ENCODE assay signal across 25 cellular contexts in the genomic region with DNA sequence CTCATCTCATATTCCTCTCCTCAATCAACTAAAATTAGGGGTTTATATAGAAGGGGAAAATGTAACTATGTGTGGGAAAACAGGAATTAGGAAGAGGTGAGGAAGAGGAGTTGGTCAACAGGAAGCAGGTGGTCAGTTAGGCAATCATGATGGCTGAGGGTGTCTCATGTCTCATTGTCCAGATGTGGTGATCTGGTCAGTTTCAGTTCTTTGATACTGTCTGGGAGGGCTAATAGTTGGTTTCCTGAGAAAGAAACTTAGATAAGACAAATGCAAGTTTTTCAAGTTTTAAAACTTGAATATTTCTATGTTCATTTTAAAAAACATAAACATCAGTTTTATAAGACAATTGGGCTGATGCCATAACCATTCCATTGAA.
"Had no signal": no experiment of that assay in that cellular context is flagged by ENCODE, and none has a peak within 500 bp of the region (broad histone marks: within the 10 kb centered on the region; RNA-seq: fewer than 3 reads in every experiment).

No MANE protein-coding gene starts in this region.

- H3K4me3 ChIP-seq: heart right ventricle, lung, ovary, psoas muscle, right lobe of liver, suprapubic skin, transverse colon, upper lobe of right lung, uterus had no signal

- DNase-seq: cortex of kidney; foreskin keratinocyte; glutamatergic neuron; heart right ventricle; hippocampal formation; left colon; natural killer cell; occipital lobe; ovary; posterior cingulate gyrus; right lobe of liver; small intestine; stimulated activated CD4-positive, alpha-beta T cell treated with anti-CD3 and anti-CD28 coated beads, Interleukin-15, amount 100 ng/mL, for 24 hours; stimulated activated CD4-positive, alpha-beta T cell treated with anti-CD3 and anti-CD28 coated beads, Interleukin-2, amount 100 ng/mL, for 48 hours; stimulated activated naive B cell treated with anti-CD40 and anti-IgM and Interleukin-4, amounts not matched to agents 10 μg/mL and 1 μg/mL and 100 μg/mL, for 72 hours; stimulated activated naive CD8-positive, alpha-beta T cell treated with anti-CD3 and anti-CD28 coated beads, Interleukin-15, amount 100 ng/mL, for 72 hours; transverse colon; upper lobe of right lung; uterus had no signal

- ATAC-seq: esophagus mucosa; foreskin keratinocyte; left colon; natural killer cell; right lobe of liver; stimulated activated naive B cell treated with anti-CD40 and anti-IgM and Interleukin-4, amounts not matched to agents 10 μg/mL and 1 μg/mL and 100 μg/mL, for 72 hours; stimulated activated naive CD8-positive, alpha-beta T cell treated with anti-CD3 and anti-CD28 coated beads, Interleukin-15, amount 100 ng/mL, for 72 hours; upper lobe of right lung had no signal

- H3K36me3 Mint-ChIP-seq: memory B cell; natural killer cell; stimulated activated naive B cell treated with anti-CD40 and anti-IgM and Interleukin-4, amounts not matched to agents 10 μg/mL and 1 μg/mL and 100 μg/mL, for 72 hours had no signal

- H3K36me3 ChIP-seq: heart right ventricle, ovary, right lobe of liver, suprapubic skin, transverse colon, upper lobe of right lung, uterus had no signal

- H3K27ac ChIP-seq: epithelial cell of prostate, foreskin keratinocyte, ovary, psoas muscle, right lobe of liver, suprapubic skin, transverse colon, upper lobe of right lung, uterus had no signal

- H3K27me3 Mint-ChIP-seq: memory B cell; stimulated activated naive B cell treated with anti-CD40 and anti-IgM and Interleukin-4, amounts not matched to agents 10 μg/mL and 1 μg/mL and 100 μg/mL, for 72 hours; stimulated activated naive CD8-positive, alpha-beta T cell treated with anti-CD3 and anti-CD28 coated beads, Interleukin-15, amount 100 ng/mL, for 72 hours had no signal

- H3K4me3 Mint-ChIP-seq: memory B cell; natural killer cell; stimulated activated naive B cell treated with anti-CD40 and anti-IgM and Interleukin-4, amounts not matched to agents 10 μg/mL and 1 μg/mL and 100 μg/mL, for 72 hours; stimulated activated naive CD8-positive, alpha-beta T cell treated with anti-CD3 and anti-CD28 coated beads, Interleukin-15, amount 100 ng/mL, for 72 hours had no signal

- H3K27ac Mint-ChIP-seq: memory B cell; natural killer cell; stimulated activated naive B cell treated with anti-CD40 and anti-IgM and Interleukin-4, amounts not matched to agents 10 μg/mL and 1 μg/mL and 100 μg/mL, for 72 hours; stimulated activated naive CD8-positive, alpha-beta T cell treated with anti-CD3 and anti-CD28 coated beads, Interleukin-15, amount 100 ng/mL, for 72 hours had no signal

- H3K4me1 ChIP-seq: foreskin keratinocyte, heart right ventricle, psoas muscle, right lobe of liver, suprapubic skin, transverse colon, upper lobe of right lung, uterus had no signal

- H3K27me3 ChIP-seq: foreskin keratinocyte, heart right ventricle, ovary, right lobe of liver, suprapubic skin, transverse colon, upper lobe of right lung, uterus had no signal

- H3K9me3 ChIP-seq: ovary, right lobe of liver, suprapubic skin, upper lobe of right lung, uterus had no signal

- H3K4me1 Mint-ChIP-seq: memory B cell; natural killer cell; stimulated activated naive B cell treated with anti-CD40 and anti-IgM and Interleukin-4, amounts not matched to agents 10 μg/mL and 1 μg/mL and 100 μg/mL, for 72 hours; stimulated activated naive CD8-positive, alpha-beta T cell treated with anti-CD3 and anti-CD28 coated beads, Interleukin-15, amount 100 ng/mL, for 72 hours had no signal
